In genomic region chr11:123611698-123612097, GRCh38 we compare ENCODE assay signal across 15 cellular contexts. TPM values are rescaled to one million over a fixed set of nuclear protein-coding genes. Genes with fewer than 3 reads are reported as not detected.
DNase-seq lines count a peak whose midpoint lies in the region; TF ChIP-seq lines count a peak whose summit lies in the region.
"Had no signal": no experiment of that assay in that cellular context is flagged by ENCODE, and none has a peak within 500 bp of the region (broad histone marks: within the 10 kb centered on the region; RNA-seq: fewer than 3 reads in every experiment).

No MANE protein-coding gene starts in this region.

- peaks cover 88 to 96% of the 10 kb centered on the region in 2 donors for H3K36me3 Mint-ChIP-seq in CD14-positive monocyte

- no peaks in the 10 kb centered on the region for H3K9me3 ChIP-seq in NT2/D1 (ENCODE audit: insufficient read depth, low read length)
- H3K9me3 ChIP-seq: A549 had no signal

- peak overlapping the region in 4 of 7 donors; percentile 1 to 30 (median 16) for H3K27ac Mint-ChIP-seq in CD14-positive monocyte
- H3K27ac Mint-ChIP-seq: CD4-positive, alpha-beta memory T cell; H9 had no signal

- no peak overlapping the region for H3K4me3 Mint-ChIP-seq in CD14-positive monocyte
- H3K4me3 Mint-ChIP-seq: H9 had no signal

- peak; percentile 51 for DNase-seq in NCI-H82 (lab: John Stamatoyannopoulos, UW)
- no peak for DNase-seq in NCI-H82 treated with DMSO at 0.1 percent for 48 hours (lab: John Stamatoyannopoulos, UW; ENCODE audit: unreplicated experiment)
- no peak for DNase-seq in CD14-positive monocyte (ENCODE audit: low spot score)
- peak; percentile 3 for DNase-seq in NT2/D1 (ENCODE audit: low read depth, low spot score)
- DNase-seq in iPS-NIHi7 (ENCODE audit: extremely low spot score) = peak; percentile 30
- no peak for DNase-seq in SKM-1 (lab: John Stamatoyannopoulos, UW; ENCODE audit: unreplicated experiment)
- DNase-seq in NCI-H69 (lab: John Stamatoyannopoulos, UW) = no peak
- no peak for DNase-seq in middle frontal gyrus (ENCODE audit: extremely low spot score, low spot score)
- DNase-seq: AML-193; CD4-positive, alpha-beta memory T cell; DMS153; DMS79; GDM1; H9 had no signal

- intact Hi-C loops in CD14-positive monocyte (cut with micrococcal nuclease) = no loop called here

- H3K4me1 Mint-ChIP-seq in CD14-positive monocyte = no peaks in the 10 kb centered on the region
- H3K4me1 Mint-ChIP-seq: CD4-positive, alpha-beta memory T cell had no signal

- H3K9me3 Mint-ChIP-seq in CD14-positive monocyte = peaks cover 0 to 2% (median 0%) of the 10 kb centered on the region in 7 donors
- H3K9me3 Mint-ChIP-seq: CD4-positive, alpha-beta memory T cell; H9 had no signal

- TF ChIP-seq CTCF in CD14-positive monocyte (IDR thresholded peaks at IDR 0.05) = no peak

- H3K4me3 ChIP-seq in NT2/D1 (ENCODE audit: insufficient read length, low read depth) = no peak overlapping the region
- H3K4me3 ChIP-seq: A549 had no signal

- H3K27me3 Mint-ChIP-seq in CD14-positive monocyte (ENCODE audit: low read depth in 3 of 3) = peaks cover 0 to 1% (median 0%) of the 10 kb centered on the region in 3 donors
- H3K27me3 Mint-ChIP-seq: CD4-positive, alpha-beta memory T cell had no signal

- H3K36me3 ChIP-seq in NT2/D1 (ENCODE audit: insufficient read depth, insufficient read length, low read length) = peaks cover 54% of the 10 kb centered on the region

- peaks cover 3% of the 10 kb centered on the region for H3K4me1 ChIP-seq in NT2/D1 (ENCODE audit: insufficient read depth, insufficient read length)
- H3K4me1 ChIP-seq: A549 had no signal

- H3K9ac ChIP-seq in NT2/D1 (ENCODE audit: insufficient read length, low read depth) = no peak overlapping the region

- no peaks in the 10 kb centered on the region for H3K27me3 ChIP-seq in NT2/D1 (ENCODE audit: insufficient read depth, insufficient read length)

RNA-seq across cellular contexts. Expression of gene SCN3B, which starts 42.7 kb away (rescaled TPM):
- polyA plus RNA-seq in CD14-positive monocyte = not detected

Comparison
In these comparisons a context has a peak if more than half of its experiments do, and no peak if none do; other contexts are left out.
1. DNase-seq: peak in NCI-H82 (single experiment), NT2/D1 (single experiment) and iPS-NIHi7 (single experiment); none in NCI-H82 treated with DMSO at 0.1 percent for 48 hours (single experiment), CD14-positive monocyte (single experiment), SKM-1 (single experiment), NCI-H69 (single experiment) and middle frontal gyrus (single experiment).